Comparison of ENCODE assay signal across 9 cellular contexts in the genomic region with DNA sequence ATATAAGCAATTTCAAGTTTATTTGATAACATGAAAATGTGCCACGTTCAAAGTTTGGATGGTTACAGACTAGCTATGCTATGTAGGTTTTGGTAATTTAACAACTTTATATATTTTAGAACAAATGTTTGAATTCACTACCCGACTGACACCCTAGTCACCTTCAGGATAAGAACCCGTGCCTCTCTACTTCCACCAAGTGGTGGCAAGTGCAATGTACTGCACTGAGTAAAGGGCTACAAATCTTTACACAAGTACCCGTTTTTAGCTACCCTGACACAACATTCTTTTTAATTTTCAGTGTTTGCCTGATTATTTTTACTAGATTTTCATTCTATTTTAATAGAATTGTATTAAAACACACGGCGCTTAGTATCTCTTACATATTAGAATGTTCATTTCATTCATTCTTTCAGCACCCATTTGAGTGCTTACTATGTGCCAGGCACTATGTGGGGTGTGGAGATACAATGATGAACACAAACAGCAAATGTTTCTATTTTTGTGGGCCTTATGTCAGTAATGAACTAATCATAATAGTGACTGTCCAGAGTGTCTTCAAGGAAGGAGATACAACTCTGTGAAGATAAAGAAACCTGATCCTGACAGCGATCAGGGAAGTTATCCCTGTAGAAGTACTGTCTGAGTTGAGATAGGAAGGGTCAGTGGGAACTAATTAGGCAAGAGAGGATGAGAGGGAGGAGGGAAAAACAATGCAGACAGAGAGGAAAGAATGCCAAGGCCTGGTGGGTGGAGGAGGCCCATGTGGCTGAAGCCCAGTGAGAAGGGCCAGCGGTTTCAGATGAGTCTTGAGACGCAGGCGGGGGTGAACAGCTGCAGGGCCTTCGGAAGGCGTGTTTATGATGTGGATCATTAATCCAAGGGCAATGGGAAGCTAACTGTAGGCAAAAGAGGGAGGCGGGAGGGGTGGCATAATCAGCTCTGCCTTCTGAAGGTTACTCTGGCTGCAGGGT. TPM values are rescaled to one million over a fixed set of nuclear protein-coding genes. Genes with fewer than 3 reads are reported as not detected.
A peak's percentile ranks its signal among the peaks of the same experiment; 100 is the strongest.
DNase-seq lines count a peak whose midpoint lies in the region; ATAC-seq and TF ChIP-seq lines count a peak whose summit lies in the region.
"Had no signal": no experiment of that assay in that cellular context is flagged by ENCODE, and none has a peak within 500 bp of the region (broad histone marks: within the 10 kb centered on the region; RNA-seq: fewer than 3 reads in every experiment).

No MANE protein-coding gene starts in this region.

- H4K20me1 ChIP-seq in Loucy (ENCODE audit: insufficient read depth, low read length, poor library complexity, severe bottlenecking) = no peaks in the 10 kb centered on the region

- no peak overlapping the region for H3K27ac ChIP-seq in CD4-positive, alpha-beta memory T cell (ENCODE audit: low read depth, low read length)
- H3K27ac ChIP-seq in dorsolateral prefrontal cortex = no peak overlapping the region
- no peak overlapping the region for H3K27ac ChIP-seq in aorta (ENCODE audit: low read depth in 1 of 2, low read length in 2 of 2)

- peak overlapping the region in 2 of 7 donors; percentile 14 to 59 for H3K27ac Mint-ChIP-seq in CD4-positive, alpha-beta memory T cell
- H3K27ac Mint-ChIP-seq in nephron = peak overlapping the region; percentile 64 to 85 (median 78)
- H3K27ac Mint-ChIP-seq: T-helper 1 cell treated with Interleukin-12 subunit alpha and Interleukin-12 subunit beta and Interleukin-4 antibody, amounts not matched to agents 30 μg/mL and 1 μg/mL, for 36 hours had no signal

- H3K9ac ChIP-seq in Loucy (ENCODE audit: low read depth, low read length, poor library complexity, severe bottlenecking) = no peak overlapping the region

- peak; percentile 40 for ATAC-seq in GM18858 (IDR thresholded peaks at IDR 0.05; ENCODE audit: unreplicated experiment)
- ATAC-seq in aorta (ENCODE audit: low FRiP score) = no peak

- H3K27me3 ChIP-seq in CD4-positive, alpha-beta memory T cell (ENCODE audit: insufficient read depth, low read length) = no peaks in the 10 kb centered on the region
- H3K27me3 ChIP-seq in Loucy (ENCODE audit: insufficient read depth, low read length, poor library complexity, severe bottlenecking) (no peaks in the 10 kb centered on the region), dorsolateral prefrontal cortex (no peaks in the 10 kb centered on the region), aorta (ENCODE audit: control insufficient read depth in 1 of 2, insufficient read depth in 2 of 2, low read length in 1 of 2) (no peaks in the 10 kb centered on the region)

- H3K36me3 ChIP-seq in CD4-positive, alpha-beta memory T cell (ENCODE audit: insufficient read depth, low read length) = no peaks in the 10 kb centered on the region
- H3K36me3 ChIP-seq in Loucy (ENCODE audit: insufficient read depth, low read length) (no peaks in the 10 kb centered on the region), aorta (ENCODE audit: control insufficient read depth in 1 of 2, insufficient read depth in 2 of 2, low read length in 1 of 2) (no peaks in the 10 kb centered on the region)

- CTCF ChIA-PET in CD4-positive, alpha-beta memory T cell (lab: Charles Lee; ENCODE audit: partially characterized antibody) = interaction anchor here (0.8 to 2.4 kb wide), 8 partner anchors 11 to 710 kb away, joined by 3 to 12 read pairs (median 3); no protein-coding TSS in a partner anchor

- peaks cover 13% of the 10 kb centered on the region for H3K4me1 ChIP-seq in CD4-positive, alpha-beta memory T cell (ENCODE audit: insufficient read depth, low read length)
- H3K4me1 ChIP-seq in Loucy (ENCODE audit: insufficient read depth, low read length, poor library complexity, severe bottlenecking) (peaks cover 17% of the 10 kb centered on the region), aorta (ENCODE audit: control insufficient read depth in 1 of 2, insufficient read depth in 2 of 2, low read length in 2 of 2) (no peaks in the 10 kb centered on the region)

- no peaks in the 10 kb centered on the region for H3K79me2 ChIP-seq in Loucy (ENCODE audit: insufficient read depth, low read length)

- TF ChIP-seq CTCF in Loucy (conservative IDR thresholded peaks at IDR 0.05; ENCODE audit: low read length) (peak; percentile 87), dorsolateral prefrontal cortex (IDR thresholded peaks at IDR 0.05 in 54 of 56, conservative IDR thresholded peaks at IDR 0.05 in 2 of 56; ENCODE audit: low read depth in 1 of 56, partially characterized antibody in 56 of 56) (peak; percentile 25 to 83 (median 64)), nephron (IDR thresholded peaks at IDR 0.05; ENCODE audit: unreplicated experiment in 3 of 3) (peak; percentile 76 to 79 (median 78))

- intact Hi-C loops in CD4-positive, alpha-beta memory T cell (cut with micrococcal nuclease) = loop anchor here (5.0 to 10.0 kb wide), 2 partner anchors 634 to 677 kb away; a partner anchor contains a TSS
- intact Hi-C loops in dorsolateral prefrontal cortex (cut with DNase I) (loop anchor here (5.0 to 10.0 kb wide), 2 partner anchors 54 to 257 kb away; a partner anchor contains a TSS), aorta (cut with DNase I) (no loop called here)

- WGBS in aorta, 2 donors = 54 to 58% methylated on average over 13 of the region's 13 CpGs

- no peak overlapping the region for H3K4me3 ChIP-seq in CD4-positive, alpha-beta memory T cell (ENCODE audit: low read length in 2 of 2)
- H3K4me3 ChIP-seq in Loucy (ENCODE audit: low read length, poor library complexity, severe bottlenecking) (no peak overlapping the region), dorsolateral prefrontal cortex (no peak overlapping the region), aorta (ENCODE audit: low read length in 2 of 2) (no peak overlapping the region)

- POLR2A ChIA-PET in CD4-positive, alpha-beta memory T cell (lab: Charles Lee; ENCODE audit: partially characterized antibody) = no interaction called here

- no peak overlapping the region for H3K4me2 ChIP-seq in Loucy (ENCODE audit: low read depth, low read length, poor library complexity, severe bottlenecking)

- H3K9me3 Mint-ChIP-seq in CD4-positive, alpha-beta memory T cell = peaks cover 0 to 6% (median 0%) of the 10 kb centered on the region in 8 donors
- no peaks in the 10 kb centered on the region for H3K9me3 Mint-ChIP-seq in nephron
- H3K9me3 Mint-ChIP-seq: T-helper 1 cell treated with Interleukin-12 subunit alpha and Interleukin-12 subunit beta and Interleukin-4 antibody, amounts not matched to agents 30 μg/mL and 1 μg/mL, for 36 hours had no signal

- peaks cover 0 to 3% of the 10 kb centered on the region in 2 donors for H3K36me3 Mint-ChIP-seq in CD4-positive, alpha-beta memory T cell
- no peaks in the 10 kb centered on the region for H3K36me3 Mint-ChIP-seq in nephron (ENCODE audit: low read depth)

- DNase-seq in CD4-positive, alpha-beta memory T cell = peak; percentile 25 to 52 (median 27)
- DNase-seq in SKM-1 treated with dmso at 0.1 percent for 144 hours (lab: John Stamatoyannopoulos, UW; ENCODE audit: unreplicated experiment) = peak; percentile 56
- DNase-seq in dorsolateral prefrontal cortex = no peak
- no peak for DNase-seq in aorta
- no peak for DNase-seq in activated CD8-positive, alpha-beta memory T cell treated with anti-CD3 and anti-CD28 coated beads, Interleukin-2, amount 50 U/mL, for 48 hours

- no peaks in the 10 kb centered on the region for H3K9me2 ChIP-seq in Loucy (replicated peaks; ENCODE audit: low read depth, low read length)

- peaks cover 11 to 19% (median 15%) of the 10 kb centered on the region in 4 donors for H3K4me1 Mint-ChIP-seq in CD4-positive, alpha-beta memory T cell
- peaks cover 29% of the 10 kb centered on the region for H3K4me1 Mint-ChIP-seq in nephron

- no peaks in the 10 kb centered on the region for H3K9me3 ChIP-seq in CD4-positive, alpha-beta memory T cell (ENCODE audit: control insufficient read depth in 1 of 2, low read length in 2 of 2)
- H3K9me3 ChIP-seq in Loucy (ENCODE audit: insufficient read depth, low read depth, low read length) (no peaks in the 10 kb centered on the region), aorta (ENCODE audit: control insufficient read depth, low read length) (no peaks in the 10 kb centered on the region)

- no peaks in the 10 kb centered on the region for H3F3A ChIP-seq in Loucy (ENCODE audit: low read depth)

- peaks cover 9 to 13% of the 10 kb centered on the region in 2 donors for H3K27me3 Mint-ChIP-seq in CD4-positive, alpha-beta memory T cell
- no peaks in the 10 kb centered on the region for H3K27me3 Mint-ChIP-seq in nephron (ENCODE audit: low read depth)

- H2AFZ ChIP-seq in Loucy (ENCODE audit: low read length) = no peak overlapping the region

- peak overlapping the region in 1 of 8 donors; percentile 12 for H3K4me3 Mint-ChIP-seq in CD4-positive, alpha-beta memory T cell
- peak overlapping the region; percentile 41 to 77 (median 63) for H3K4me3 Mint-ChIP-seq in nephron
- H3K4me3 Mint-ChIP-seq: T-helper 1 cell treated with Interleukin-12 subunit alpha and Interleukin-12 subunit beta and Interleukin-4 antibody, amounts not matched to agents 30 μg/mL and 1 μg/mL, for 36 hours had no signal

RNA-seq across cellular contexts. Expression of a gene that starts 3.8 kb away (rescaled TPM):
- not detected for total RNA-seq in CD4-positive, alpha-beta memory T cell
- not detected for polyA plus RNA-seq in CD4-positive, alpha-beta memory T cell
- 1 to 10 TPM in 90 of 120 experiments, under 1 TPM in 27, not detected in 3; 0.36 to 4.6 (median 1.6) TPM for total RNA-seq in dorsolateral prefrontal cortex
- total RNA-seq in aorta = 1 to 10 TPM in 1 of 2 donors, under 1 TPM in 1; 0.39 to 1.8 TPM
- polyA plus RNA-seq in aorta = 1 to 10 TPM; 2.6 to 3.4 TPM

RNA-seq across cellular contexts. Expression of a gene that starts 10.0 kb away (rescaled TPM):
- total RNA-seq in CD4-positive, alpha-beta memory T cell = 1 to 10 TPM in 1 of 2 experiments, under 1 TPM in 1; 0.58 to 2.4 TPM
- 1 to 10 TPM; 1.4 to 2.5 TPM for polyA plus RNA-seq in CD4-positive, alpha-beta memory T cell
- 10 to 100 TPM; 11.0 to 58.3 (median 20.8) TPM for total RNA-seq in dorsolateral prefrontal cortex
- total RNA-seq in aorta = 10 to 100 TPM; 17.0 to 35.7 TPM
- 10 to 100 TPM; 43.9 to 72.2 TPM for polyA plus RNA-seq in aorta

Comparison
In these comparisons a context has a peak if more than half of its experiments do, and no peak if none do; other contexts are left out.
1. DNase-seq: peak in CD4-positive, alpha-beta memory T cell (5 of 5) and SKM-1 treated with dmso at 0.1 percent for 144 hours (single experiment); none in dorsolateral prefrontal cortex (0 of 10), aorta (0 of 2) and activated CD8-positive, alpha-beta memory T cell treated with anti-CD3 and anti-CD28 coated beads, Interleukin-2, amount 50 U/mL, for 48 hours (single experiment).
2. intact Hi-C loops: an anchor here in CD4-positive, alpha-beta memory T cell (5.0 to 10.0 kb wide) and dorsolateral prefrontal cortex (5.0 to 10.0 kb wide); none called in aorta.
3. Peak in every context shown above with its lines, with median percentiles within 50 percentile points of each other: CTCF ChIP-seq.